In genomic region chr3:44890852-44891251, GRCh38 we compare ENCODE assay signal across 28 cellular contexts. TPM values are rescaled to one million over a fixed set of nuclear protein-coding genes. Genes with fewer than 3 reads are reported as not detected.
DNase-seq lines count a peak whose midpoint lies in the region; ATAC-seq and TF ChIP-seq lines count a peak whose summit lies in the region.
"Had no signal": no experiment of that assay in that cellular context is flagged by ENCODE, and none has a peak within 500 bp of the region (broad histone marks: within the 10 kb centered on the region; RNA-seq: fewer than 3 reads in every experiment).

No MANE protein-coding gene starts in this region.

- POLR2A ChIA-PET in MCF 10A (lab: Yijun Ruan, JAX) (no interaction called here), PC-9 (lab: Charles Lee; ENCODE audit: unreplicated experiment) (no interaction called here)

- 54 to 74% (median 71%) methylated on average over 3 of the region's 3 CpGs for WGBS in adrenal gland, 4 donors

- no peaks in the 10 kb centered on the region for H3K27me3 Mint-ChIP-seq in MCF 10A (ENCODE audit: insufficient read depth, unreplicated experiment)

- H3K27ac Mint-ChIP-seq in MCF 10A (ENCODE audit: low read depth, unreplicated experiment), result peak overlapping the region; percentile 19

- no TSS peak for BruUV-seq in MCF 10A (replicated peaks; lab: Mats Ljungman, UMichigan)
- no TSS peak for BruUV-seq in PC-9 (replicated peaks; lab: Mats Ljungman, UMichigan)

- H3K36me3 Mint-ChIP-seq in MCF 10A (ENCODE audit: insufficient read depth, unreplicated experiment), result peaks cover 7% of the 10 kb centered on the region

- TF ChIP-seq POLR2A in breast epithelium (IDR thresholded peaks at IDR 0.05) (no peak), adrenal gland (IDR thresholded peaks at IDR 0.05) (no peak)

- H4K20me1 ChIP-seq in PC-9 (ENCODE audit: insufficient read depth), result no peaks in the 10 kb centered on the region

- no peaks in the 10 kb centered on the region for H3K27me3 ChIP-seq in breast epithelium
- no peaks in the 10 kb centered on the region for H3K27me3 ChIP-seq in adrenal gland
- no peaks in the 10 kb centered on the region for H3K27me3 ChIP-seq in PC-9 (ENCODE audit: insufficient read depth, low read depth)
- H3K27me3 ChIP-seq: Peyer's patch had no signal

- no peak overlapping the region for H3K4me3 Mint-ChIP-seq in MCF 10A (ENCODE audit: unreplicated experiment)

- H3K36me3 ChIP-seq in breast epithelium (no peaks in the 10 kb centered on the region), adrenal gland (replicated peaks in 1 of 2) (no peaks in the 10 kb centered on the region), PC-9 (ENCODE audit: low read depth) (no peaks in the 10 kb centered on the region)
- H3K36me3 ChIP-seq: Peyer's patch had no signal

- H3K4me2 ChIP-seq in PC-9, result no peak overlapping the region
- H3K4me2 ChIP-seq: SK-N-SH had no signal

- H3K4me1 Mint-ChIP-seq in MCF 10A (ENCODE audit: insufficient read depth, unreplicated experiment), result peaks cover 32% of the 10 kb centered on the region

- ATAC-seq in GM21367 (IDR thresholded peaks at IDR 0.05; ENCODE audit: unreplicated experiment), result no peak
- ATAC-seq: HepG2 had no signal

- DNase-seq in MCF 10A (ENCODE audit: unreplicated experiment) (no peak), breast epithelium (ENCODE audit: low spot score in 2 of 2) (no peak), NOMO-1 treated with dmso at 0.1 percent for 144 hours (lab: John Stamatoyannopoulos, UW; ENCODE audit: unreplicated experiment) (peak; percentile 1), SKM-1 treated with dmso at 0.1 percent for 144 hours (lab: John Stamatoyannopoulos, UW; ENCODE audit: unreplicated experiment) (peak; percentile 70), adrenal gland (no peak), inferior parietal cortex (ENCODE audit: extremely low spot score) (no peak), PC-9 (no peak)
- DNase-seq: 8988T, ACHN, Calu3, DMS79 treated with DMSO at 0.1 percent for 48 hours, GF-D8, MM.1S, NCI-H1105 treated with DMSO at 0.1 percent for 48 hours, NCI-H146, NCI-H1930, NCI-H2107, NCI-H446, NCI-H524 treated with DMSO at 0.1 percent for 48 hours, NCI-H774, Peyer's patch, SK-N-SH, T-helper 1 cell had no signal

- H2AFZ ChIP-seq in PC-9, result no peak overlapping the region

- TF ChIP-seq CTCF in MCF 10A (IDR thresholded peaks at IDR 0.05; ENCODE audit: unreplicated experiment) (no peak), breast epithelium (IDR thresholded peaks at IDR 0.05) (no peak), adrenal gland (IDR thresholded peaks at IDR 0.05) (no peak), PC-9 (conservative IDR thresholded peaks at IDR 0.05) (no peak)

- H3F3A ChIP-seq in PC-9 (ENCODE audit: insufficient read depth, low read depth), result peaks cover 11% of the 10 kb centered on the region

- H3K79me2 ChIP-seq in PC-9 (ENCODE audit: low read depth), result no peaks in the 10 kb centered on the region

- intact Hi-C loops in MCF 10A (cut with micrococcal nuclease) (no loop called here), breast epithelium (cut with DNase I; ENCODE audit: low total_unique reads) (no loop called here), adrenal gland (cut with DNase I) (no loop called here), PC-9 (cut with micrococcal nuclease; ENCODE audit: unreplicated experiment) (no loop called here)

- CTCF ChIA-PET in MCF 10A (lab: Yijun Ruan, JAX), result interaction anchor here (0.6 to 1.8 kb wide), 2 partner anchors 31 to 414 kb away, joined by 3 to 4 read pairs; no protein-coding TSS in a partner anchor
- CTCF ChIA-PET in PC-9 (lab: Charles Lee), result no interaction called here

- H3K4me3 ChIP-seq in breast epithelium, result no peak overlapping the region
- no peak overlapping the region for H3K4me3 ChIP-seq in adrenal gland
- no peak overlapping the region for H3K4me3 ChIP-seq in PC-9
- H3K4me3 ChIP-seq: Peyer's patch had no signal

- H3K4me1 ChIP-seq in breast epithelium (no peaks in the 10 kb centered on the region), adrenal gland (replicated peaks in 1 of 2) (no peaks in the 10 kb centered on the region), PC-9 (replicated peaks; ENCODE audit: insufficient read depth) (peaks cover 24% of the 10 kb centered on the region)
- H3K4me1 ChIP-seq: Peyer's patch had no signal

- no peaks in the 10 kb centered on the region for H3K9me3 Mint-ChIP-seq in MCF 10A (ENCODE audit: unreplicated experiment)

- H3K27ac ChIP-seq in breast epithelium (no peak overlapping the region), adrenal gland (no peak overlapping the region), PC-9 (no peak overlapping the region)
- H3K27ac ChIP-seq: Peyer's patch had no signal

- H3K9me2 ChIP-seq in PC-9 (ENCODE audit: insufficient read depth), result no peaks in the 10 kb centered on the region
- H3K9me2 ChIP-seq: SK-N-SH had no signal

- H3K9me3 ChIP-seq in breast epithelium, result no peaks in the 10 kb centered on the region
- no peaks in the 10 kb centered on the region for H3K9me3 ChIP-seq in adrenal gland (replicated peaks in 1 of 3)
- H3K9me3 ChIP-seq in PC-9 (ENCODE audit: insufficient read depth, low read depth), result no peaks in the 10 kb centered on the region
- H3K9me3 ChIP-seq: Peyer's patch, SK-N-SH had no signal

RNA-seq across cellular contexts. Expression of gene TGM4, which starts 16.4 kb away (rescaled TPM):
- 1.1 and 2.5 TPM in 2 replicates for total RNA-seq in MCF 10A (2022)
- under 1 TPM in 1 of 3 donors, not detected in 2; 0.16 TPM for total RNA-seq in breast epithelium
- 1 to 10 TPM in 1 of 8 donors, under 1 TPM in 3, not detected in 4; 0.18 to 2.2 (median 0.23) TPM for total RNA-seq in adrenal gland
- polyA plus RNA-seq in adrenal gland, result under 1 TPM; 0.10 to 0.24 (median 0.22) TPM
- 0.61 and 0.63 TPM in 2 replicates for total RNA-seq in PC-9 (2021)
- total RNA-seq: HT1080, OCI-LY7, Peyer's patch had no signal
- polyA plus RNA-seq: BJ had no signal

RNA-seq across cellular contexts. Expression of gene TMEM42, which starts 29.1 kb away (rescaled TPM):
- total RNA-seq in MCF 10A (2022), result 27.6 and 27.8 TPM in 2 replicates
- 10 to 100 TPM; 12.8 to 28.6 (median 20.3) TPM for total RNA-seq in breast epithelium
- 10 to 100 TPM in 7 of 8 donors, 1 to 10 TPM in 1; 7.5 to 41.7 (median 26.8) TPM for total RNA-seq in adrenal gland
- 10 to 100 TPM; 13.0 to 38.6 (median 33.8) TPM for polyA plus RNA-seq in adrenal gland
- total RNA-seq in PC-9 (2021), result 18.2 and 22.4 TPM in 2 replicates

Comparison
In these comparisons a context has a peak if more than half of its experiments do, and no peak if none do; other contexts are left out.
1. DNase-seq: peak in NOMO-1 treated with dmso at 0.1 percent for 144 hours (single experiment) and SKM-1 treated with dmso at 0.1 percent for 144 hours (single experiment); none in MCF 10A (single experiment), breast epithelium (0 of 2), adrenal gland (0 of 7), inferior parietal cortex (single experiment) and PC-9 (0 of 2).